ENCODE assay signal across 1 cellular context in genomic region chr3:194956697-194957396, GRCh38.
TF ChIP-seq lines count a peak whose summit lies in the region.

No MANE protein-coding gene starts in this region.

TF ChIP-seq in H1, 55 proteins besides CTCF, POLR2A, EP300 and RAD21 (continued from another document):
- TF ChIP-seq CHD7 (IDR thresholded peaks at IDR 0.05; ENCODE audit: insufficient replicate concordance, low read length) (no peak), HDAC2 (IDR thresholded peaks at IDR 0.05; ENCODE audit: borderline replicate concordance in 1 of 2, low read depth in 2 of 2, low read length in 2 of 2) (no peak), GTF2F1 (IDR thresholded peaks at IDR 0.05; ENCODE audit: borderline replicate concordance, low read depth, low read length) (no peak)
